In genomic region chr22:28939394-28939793, GRCh38 we compare ENCODE assay signal across 22 cellular contexts.
"Had no signal": no experiment of that assay in that cellular context is flagged by ENCODE, and none has a peak within 500 bp of the region (broad histone marks: within the 10 kb centered on the region; RNA-seq: fewer than 3 reads in every experiment).

No MANE protein-coding gene starts in this region.

- H3K4me3 ChIP-seq: body of pancreas, esophagus muscularis mucosa, mucosa of descending colon, prostate gland, spleen had no signal

- DNase-seq: activated CD4-positive, alpha-beta T cell treated with anti-CD3 and anti-CD28 coated beads for 1 hour; activated gamma-delta T cell treated with Interleukin-2 at 50 U/mL for 16 hours; activated T-cell treated with anti-CD3 and anti-CD28 coated beads, Interleukin-2, amount 50 U/mL, for 1 hour; anterior cingulate cortex; body of pancreas; central memory CD4-positive, alpha-beta T cell; dermis blood vessel endothelial cell; effector memory CD4-positive, alpha-beta T cell; hippocampal formation; islet precursor cell; left cardiac atrium; mucosa of descending colon; naive B cell; spleen; stimulated activated CD4-positive, alpha-beta T cell treated with anti-CD3 and anti-CD28 coated beads, Interleukin-4, amount 100 ng/mL, for 1 hour; stimulated activated naive CD4-positive, alpha-beta T cell treated with Interleukin-2 at 50 U/mL for 16 hours; T-helper 1 cell; WERI-Rb-1 had no signal

- H3K4me1 Mint-ChIP-seq: activated naive CD4-positive, alpha-beta T cell treated with anti-CD3 and anti-CD28 coated beads, Interleukin-2, amount 50 U/mL, for 24 hours; memory B cell had no signal

- H3K36me3 ChIP-seq: esophagus muscularis mucosa, prostate gland, spleen, WERI-Rb-1 had no signal

- H3K27me3 ChIP-seq: body of pancreas, esophagus muscularis mucosa had no signal

- ATAC-seq: body of pancreas, left cardiac atrium, mucosa of descending colon had no signal

- H3K9me3 ChIP-seq: body of pancreas, esophagus muscularis mucosa, mucosa of descending colon, prostate gland, spleen had no signal

- H3K27ac Mint-ChIP-seq: activated naive CD4-positive, alpha-beta T cell treated with anti-CD3 and anti-CD28 coated beads, Interleukin-2, amount 50 U/mL, for 24 hours; memory B cell had no signal

- H3K9me3 Mint-ChIP-seq: activated naive CD4-positive, alpha-beta T cell treated with anti-CD3 and anti-CD28 coated beads, Interleukin-2, amount 50 U/mL, for 24 hours; memory B cell; naive B cell had no signal

- H3K27ac ChIP-seq: body of pancreas, prostate gland, spleen had no signal

- H3K36me3 Mint-ChIP-seq: activated naive CD4-positive, alpha-beta T cell treated with anti-CD3 and anti-CD28 coated beads, Interleukin-2, amount 50 U/mL, for 24 hours; memory B cell; naive B cell had no signal

- H3K4me3 Mint-ChIP-seq: activated naive CD4-positive, alpha-beta T cell treated with anti-CD3 and anti-CD28 coated beads, Interleukin-2, amount 50 U/mL, for 24 hours; memory B cell; naive B cell had no signal
